ENCODE assay signal across 14 cellular contexts in the genomic region with DNA sequence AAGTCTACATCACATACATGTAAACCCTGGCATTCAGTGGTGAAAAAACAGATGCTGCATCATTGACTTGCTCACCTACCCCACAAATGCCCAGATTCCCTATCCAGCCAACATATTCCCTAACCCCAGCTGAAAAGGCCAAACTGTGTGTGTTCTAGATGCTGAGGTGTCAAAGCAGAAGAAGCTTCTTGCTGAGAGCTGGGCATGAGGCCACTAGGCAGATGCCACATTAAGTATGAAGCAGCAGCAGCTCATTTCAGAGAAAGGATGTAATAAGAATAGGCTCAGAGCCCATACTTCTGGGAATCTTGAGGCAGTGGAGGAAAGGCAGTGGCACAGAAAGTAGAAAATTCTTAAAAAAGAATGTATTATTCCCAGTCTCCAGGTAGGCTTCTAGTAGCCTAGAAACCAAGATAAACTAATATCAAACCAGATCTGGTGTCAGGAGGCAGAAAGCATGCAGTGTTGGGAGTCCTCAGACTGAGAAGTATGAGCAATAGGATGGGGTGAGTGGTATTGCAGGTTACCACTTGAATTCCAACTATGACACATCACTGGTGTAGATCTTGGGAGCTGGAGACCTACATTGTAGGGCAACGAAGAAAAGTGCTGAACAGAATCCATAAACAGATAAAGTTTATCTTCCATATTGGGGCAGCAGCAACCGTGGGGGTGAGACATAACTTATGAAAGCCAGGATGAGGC.
DNase-seq lines count a peak whose midpoint lies in the region; ATAC-seq and TF ChIP-seq lines count a peak whose summit lies in the region.
"Had no signal": no experiment of that assay in that cellular context is flagged by ENCODE, and none has a peak within 500 bp of the region (broad histone marks: within the 10 kb centered on the region; RNA-seq: fewer than 3 reads in every experiment).

No MANE protein-coding gene starts in this region.

- H3K9me3 ChIP-seq in smooth muscle cell (replicated peaks; ENCODE audit: low read depth), result no peaks in the 10 kb centered on the region
- no peaks in the 10 kb centered on the region for H3K9me3 ChIP-seq in psoas muscle

- no peaks in the 10 kb centered on the region for H3K4me1 Mint-ChIP-seq in activated T-cell treated with anti-CD3 and anti-CD28 coated beads, Interleukin-2, amount 50 U/mL, for 72 hours (ENCODE audit: low read depth)

- no peak for TF ChIP-seq CTCF in smooth muscle cell (IDR thresholded peaks at IDR 0.05; ENCODE audit: borderline replicate concordance, insufficient read depth, poor library complexity, severe bottlenecking)
- TF ChIP-seq CTCF in psoas muscle (IDR thresholded peaks at IDR 0.05), result no peak

- H3K27ac ChIP-seq in smooth muscle cell (ENCODE audit: low read depth) (peak overlapping the region; percentile 8), psoas muscle (no peak overlapping the region)

- H3K36me3 ChIP-seq in smooth muscle cell (ENCODE audit: low read depth) (no peaks in the 10 kb centered on the region), psoas muscle (ENCODE audit: insufficient read depth in 1 of 2, low read depth in 1 of 2) (peaks cover 0 to 34% of the 10 kb centered on the region in 2 donors)

- H4K20me1 ChIP-seq in smooth muscle cell (ENCODE audit: low read depth), result peaks cover 8% of the 10 kb centered on the region

- H3K4me3 ChIP-seq in smooth muscle cell (no peak overlapping the region), psoas muscle (no peak overlapping the region)

- DNase-seq in activated T-cell treated with anti-CD3 and anti-CD28 coated beads, Interleukin-2, amount 50 U/mL, for 72 hours, result no peak
- no peak for DNase-seq in activated T-cell treated with anti-CD3 and anti-CD28 coated beads, Interleukin-2, amount 50 U/mL, for 48 hours
- DNase-seq in RKO (ENCODE audit: low spot score), result peak; percentile 36
- DNase-seq in smooth muscle cell (lab: John Stamatoyannopoulos, UW; ENCODE audit: unreplicated experiment), result no peak
- no peak for DNase-seq in globus pallidus (ENCODE audit: low spot score)
- no peak for DNase-seq in psoas muscle
- DNase-seq: activated CD4-positive, CD25-positive, alpha-beta regulatory T cell; amygdala; H7; KBM-7; NCI-H1417; stimulated activated CD4-positive, alpha-beta T cell treated with anti-CD3 and anti-CD28 coated beads, Interleukin-4, amount 100 ng/mL, for 4 hours had no signal

- H3F3A ChIP-seq in smooth muscle cell (ENCODE audit: low read depth), result no peaks in the 10 kb centered on the region

- H3K36me3 Mint-ChIP-seq in activated T-cell treated with anti-CD3 and anti-CD28 coated beads, Interleukin-2, amount 50 U/mL, for 72 hours (ENCODE audit: insufficient read depth in 2 of 2), result peaks cover 5 to 8% of the 10 kb centered on the region in 2 donors

- ATAC-seq in activated T-cell treated with anti-CD3 and anti-CD28 coated beads, Interleukin-2, amount 50 U/mL, for 72 hours (replicated peaks in 1 of 2), result peak; percentile 58 to 91
- ATAC-seq in esophagus mucosa (peak; percentile 81), psoas muscle (no peak), GM21381 (IDR thresholded peaks at IDR 0.05; ENCODE audit: unreplicated experiment) (no peak)

- no peak overlapping the region for H3K9ac ChIP-seq in smooth muscle cell (ENCODE audit: low read depth)

- H3K79me2 ChIP-seq in smooth muscle cell (ENCODE audit: low read depth), result no peaks in the 10 kb centered on the region

- no peaks in the 10 kb centered on the region for H3K4me1 ChIP-seq in smooth muscle cell (ENCODE audit: low read depth)
- no peaks in the 10 kb centered on the region for H3K4me1 ChIP-seq in psoas muscle

- H3K27me3 ChIP-seq in smooth muscle cell (ENCODE audit: low read depth), result no peaks in the 10 kb centered on the region
- no peaks in the 10 kb centered on the region for H3K27me3 ChIP-seq in psoas muscle (ENCODE audit: insufficient read depth in 3 of 3, low read length in 2 of 3)

- WGBS in smooth muscle cell (ENCODE audit: low lambda C conversion rate), result 84% methylated on average over 2 of the region's 2 CpGs
- WGBS in psoas muscle, 3 donors, result 64 to 96% (median 95%) methylated on average over 2 of the region's 2 CpGs

- no peak overlapping the region for H3K4me3 Mint-ChIP-seq in activated T-cell treated with anti-CD3 and anti-CD28 coated beads, Interleukin-2, amount 50 U/mL, for 72 hours

- H3K4me2 ChIP-seq in smooth muscle cell, result no peak overlapping the region

- intact Hi-C loops in psoas muscle (cut with DNase I), result no loop called here

- H3K27ac Mint-ChIP-seq in activated T-cell treated with anti-CD3 and anti-CD28 coated beads, Interleukin-2, amount 50 U/mL, for 72 hours, result no peak overlapping the region

- H3K9me3 Mint-ChIP-seq in activated T-cell treated with anti-CD3 and anti-CD28 coated beads, Interleukin-2, amount 50 U/mL, for 72 hours, result no peaks in the 10 kb centered on the region

- no peaks in the 10 kb centered on the region for H3K27me3 Mint-ChIP-seq in activated T-cell treated with anti-CD3 and anti-CD28 coated beads, Interleukin-2, amount 50 U/mL, for 72 hours (ENCODE audit: low read depth)

- no peak overlapping the region for H2AFZ ChIP-seq in smooth muscle cell (ENCODE audit: low read depth)

Comparison
In these comparisons a context has a peak if more than half of its experiments do, and no peak if none do; other contexts are left out.
1. ATAC-seq: peak in activated T-cell treated with anti-CD3 and anti-CD28 coated beads, Interleukin-2, amount 50 U/mL, for 72 hours (2 of 2) and esophagus mucosa (single experiment); none in psoas muscle (0 of 4) and GM21381 (single experiment).